19 cellular contexts compared by ENCODE assay signal in the genomic region with DNA sequence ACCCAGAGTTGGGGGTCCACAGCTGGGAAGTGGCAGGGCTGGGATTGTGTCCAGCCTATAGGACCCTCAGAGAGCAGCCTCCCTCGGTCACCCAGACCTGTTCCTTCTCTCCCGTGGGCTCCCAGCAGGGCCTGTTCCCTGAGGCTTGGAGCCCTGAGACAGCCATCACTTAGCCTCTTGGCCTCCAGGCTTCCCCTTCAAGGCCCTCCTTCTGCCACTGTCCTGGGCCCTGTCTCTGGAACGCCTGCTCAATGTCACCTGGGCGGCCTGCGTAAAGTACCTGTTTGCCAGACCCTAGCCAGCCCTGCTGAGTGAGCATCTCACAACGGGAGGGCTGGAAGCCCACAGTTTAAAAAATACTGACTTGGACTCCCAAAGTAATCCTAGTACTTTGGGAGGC. TPM values are rescaled to one million over a fixed set of nuclear protein-coding genes. Genes with fewer than 3 reads are reported as not detected.
DNase-seq lines count a peak whose midpoint lies in the region; ATAC-seq and TF ChIP-seq lines count a peak whose summit lies in the region.
"Had no signal": no experiment of that assay in that cellular context is flagged by ENCODE, and none has a peak within 500 bp of the region (broad histone marks: within the 10 kb centered on the region; RNA-seq: fewer than 3 reads in every experiment).

No MANE protein-coding gene starts in this region.

- peaks cover 13% of the 10 kb centered on the region for H3K79me2 ChIP-seq in trophoblast cell (ENCODE audit: control insufficient read depth, insufficient read depth, low read length, poor library complexity)

- intact Hi-C loops in heart left ventricle (cut with DNase I) (loop anchor here in 3 of 10 donors (5.0 kb wide), 2 partner anchors 54 to 59 kb away; a partner anchor contains a TSS), Right ventricle myocardium superior (cut with DNase I) (no loop called here), upper lobe of right lung (cut with DNase I) (no loop called here), testis (cut with DNase I; ENCODE audit: low total_unique reads) (loop anchor here (5.0 kb wide), 1 partner anchor 1549 kb away; no protein-coding TSS in a partner anchor)

- H3K4me3 ChIP-seq in heart left ventricle, result no peak overlapping the region
- no peak overlapping the region for H3K4me3 ChIP-seq in duodenal mucosa (ENCODE audit: low read depth in 1 of 2, low read length in 2 of 2)
- H3K4me3 ChIP-seq in trophoblast cell (ENCODE audit: low read depth, low read length), result no peak overlapping the region
- H3K4me3 ChIP-seq in upper lobe of right lung, result no peak overlapping the region
- H3K4me3 ChIP-seq in testis, result no peak overlapping the region
- H3K4me3 ChIP-seq: PC-9 had no signal

- no peak overlapping the region for H3K23ac ChIP-seq in trophoblast cell (ENCODE audit: low read length)

- peak overlapping the region; percentile 81 for H2AK5ac ChIP-seq in trophoblast cell (ENCODE audit: low read length)

- H3K4me1 ChIP-seq in heart left ventricle (peaks cover 16 to 66% (median 35%) of the 10 kb centered on the region in 12 donors), duodenal mucosa (ENCODE audit: control insufficient read depth in 1 of 2, insufficient read depth in 2 of 2, low read length in 2 of 2) (peaks cover 28 to 34% of the 10 kb centered on the region in 2 donors), trophoblast cell (ENCODE audit: control insufficient read depth in 1 of 2, insufficient read depth in 2 of 2, low read length in 2 of 2) (peaks cover 32 to 45% of the 10 kb centered on the region in 2 experiments), upper lobe of right lung (peaks cover 24% of the 10 kb centered on the region), testis (peaks cover 47% of the 10 kb centered on the region)

- H2AFZ ChIP-seq in trophoblast cell (ENCODE audit: insufficient read depth, low read length, poor library complexity), result no peak overlapping the region
- H2AFZ ChIP-seq: PC-9 had no signal

- TF ChIP-seq CTCF in heart left ventricle (IDR thresholded peaks at IDR 0.05) (no peak), upper lobe of right lung (IDR thresholded peaks at IDR 0.05) (no peak), testis (IDR thresholded peaks at IDR 0.05) (no peak)

- no peak overlapping the region for H3K9ac ChIP-seq in duodenal mucosa (ENCODE audit: low read depth in 1 of 2, low read length in 2 of 2)
- H3K9ac ChIP-seq in trophoblast cell (ENCODE audit: low read length), result no peak overlapping the region
- H3K9ac ChIP-seq: SK-N-SH had no signal

- peak overlapping the region; percentile 53 for H3K14ac ChIP-seq in trophoblast cell (ENCODE audit: low read length)

- H3K27me3 ChIP-seq in heart left ventricle, result peaks cover 0 to 6% (median 3%) of the 10 kb centered on the region in 9 donors
- peaks cover 5 to 9% of the 10 kb centered on the region in 2 donors for H3K27me3 ChIP-seq in duodenal mucosa (ENCODE audit: control insufficient read depth in 1 of 2, insufficient read depth in 2 of 2, low read length in 2 of 2)
- no peaks in the 10 kb centered on the region for H3K27me3 ChIP-seq in trophoblast cell (ENCODE audit: insufficient read depth, low read length)
- H3K27me3 ChIP-seq in upper lobe of right lung, result peaks cover 8% of the 10 kb centered on the region
- H3K27me3 ChIP-seq in testis, result no peaks in the 10 kb centered on the region

- H4K8ac ChIP-seq in trophoblast cell (ENCODE audit: low read depth, low read length), result peak overlapping the region; percentile 67

- H2BK120ac ChIP-seq in trophoblast cell (ENCODE audit: insufficient read depth, low read length, poor library complexity), result peak overlapping the region; percentile 82

- peaks cover 26% of the 10 kb centered on the region for H3K79me1 ChIP-seq in trophoblast cell (ENCODE audit: low read length)

- H3K36me3 ChIP-seq in heart left ventricle (no peaks in the 10 kb centered on the region), duodenal mucosa (ENCODE audit: control insufficient read depth in 1 of 2, insufficient read depth in 2 of 2, low read length in 2 of 2) (no peaks in the 10 kb centered on the region), trophoblast cell (ENCODE audit: control insufficient read depth in 1 of 2, insufficient read depth in 2 of 2, low read length in 2 of 2) (no peaks in the 10 kb centered on the region), upper lobe of right lung (no peaks in the 10 kb centered on the region), testis (ENCODE audit: low read depth, missing control alignments) (no peaks in the 10 kb centered on the region)
- H3K36me3 ChIP-seq: brain microvascular endothelial cell had no signal

- no peak for TF ChIP-seq POLR2A in heart left ventricle (IDR thresholded peaks at IDR 0.05)
- no peak for TF ChIP-seq POLR2A in testis (IDR thresholded peaks at IDR 0.05)

- peak overlapping the region; percentile 77 for H3K4ac ChIP-seq in trophoblast cell (ENCODE audit: low read depth, low read length)

- ATAC-seq in heart left ventricle (no peak), Right ventricle myocardium superior (ENCODE audit: poor library complexity) (no peak), upper lobe of right lung (no peak)
- ATAC-seq: activated naive CD4-positive, alpha-beta T cell treated with anti-CD3 and anti-CD28 coated beads, Interleukin-2, amount 50 U/mL, for 72 hours; left colon had no signal

- H3K4me2 ChIP-seq in trophoblast cell (ENCODE audit: low read length), result no peak overlapping the region
- H3K4me2 ChIP-seq: PC-9, SK-N-SH had no signal

- H2BK5ac ChIP-seq in trophoblast cell (ENCODE audit: low read depth, low read length, poor library complexity), result peak overlapping the region; percentile 62

- H4K12ac ChIP-seq in trophoblast cell (ENCODE audit: low read depth, low read length), result no peak overlapping the region

- peak overlapping the region; percentile 91 for H4K91ac ChIP-seq in trophoblast cell (ENCODE audit: low read depth, low read length)

- no peak for DNase-seq in heart left ventricle
- no peak for DNase-seq in Right ventricle myocardium superior
- DNase-seq in trophoblast cell, result no peak
- DNase-seq in upper lobe of right lung, result no peak
- no peak for DNase-seq in testis
- no peak for DNase-seq in HUDEP-2 (lab: John Stamatoyannopoulos, UW; ENCODE audit: unreplicated experiment in 76 of 76)
- DNase-seq in activated CD8-positive, alpha-beta memory T cell treated with anti-CD3 and anti-CD28 coated beads, Interleukin-2, amount 50 U/mL, for 4 hours, result no peak
- DNase-seq: activated CD4-positive, alpha-beta T cell treated with anti-CD3 and anti-CD28 coated beads, Interleukin-2, amount 50 U/mL, for 1 hour; activated T-cell treated with anti-CD3 and anti-CD28 coated beads, Interleukin-2, amount 50 U/mL, for 1 hour; brain microvascular endothelial cell; effector memory CD4-positive, alpha-beta T cell; left colon; NCI-H524 treated with DMSO at 0.1 percent for 48 hours; stimulated activated CD4-positive, alpha-beta T cell treated with anti-CD3 and anti-CD28 coated beads, Interleukin-15, amount 100 ng/mL, for 24 hours had no signal

- H3K27ac ChIP-seq in heart left ventricle (peak overlapping the region; percentile 52 to 89 (median 72)), duodenal mucosa (ENCODE audit: low read depth, low read length) (peak overlapping the region; percentile 26), trophoblast cell (ENCODE audit: low read depth, low read length) (peak overlapping the region; percentile 76), upper lobe of right lung (peak overlapping the region; percentile 71), testis (peak overlapping the region in 1 of 2 donors; percentile 36)
- H3K27ac ChIP-seq: brain microvascular endothelial cell, PC-9 had no signal

- H3K9me3 ChIP-seq in heart left ventricle, result no peaks in the 10 kb centered on the region
- no peaks in the 10 kb centered on the region for H3K9me3 ChIP-seq in duodenal mucosa (ENCODE audit: control insufficient read depth in 1 of 2, low read length in 2 of 2)
- H3K9me3 ChIP-seq in trophoblast cell (ENCODE audit: insufficient read depth, low read depth, low read length), result no peaks in the 10 kb centered on the region
- no peaks in the 10 kb centered on the region for H3K9me3 ChIP-seq in upper lobe of right lung
- H3K9me3 ChIP-seq in testis, result no peaks in the 10 kb centered on the region
- H3K9me3 ChIP-seq: SK-N-SH had no signal

- H2BK12ac ChIP-seq in trophoblast cell (ENCODE audit: low read length), result peak overlapping the region; percentile 85

- 84 to 95% (median 89%) methylated on average over 5 to 6 of the region's 6 CpGs for WGBS in heart left ventricle, 4 donors
- WGBS in trophoblast cell (ENCODE audit: extremely low coverage, insufficient coverage, insufficient read length), result no CpG with 5 or more reads among the region's 6 CpGs
- 86 to 95% methylated on average over 6 of the region's 6 CpGs for WGBS in testis, 2 donors

- H3K18ac ChIP-seq in trophoblast cell (ENCODE audit: low read length), result peak overlapping the region; percentile 72

RNA-seq across cellular contexts. Expression of a gene that starts 6.5 kb away (rescaled TPM):
- total RNA-seq in heart left ventricle, result 1 to 10 TPM; 3.4 to 9.9 (median 4.7) TPM
- 1 to 10 TPM; 2.2 to 2.6 TPM for polyA plus RNA-seq in heart left ventricle
- 3.9 TPM for total RNA-seq in Right ventricle myocardium superior
- polyA plus RNA-seq in trophoblast cell (2013), result 19.8 and 20.9 TPM in 2 replicates
- total RNA-seq in upper lobe of right lung, result 34.8 TPM
- 1 to 10 TPM; 4.6 to 6.4 TPM for total RNA-seq in testis
- 9.7 TPM for polyA plus RNA-seq in testis (ENCODE audit: insufficient read depth, low read depth, low replicate concordance)
- total RNA-seq: PC-9 had no signal
- polyA plus RNA-seq: CD14-positive monocyte had no signal

RNA-seq across cellular contexts. Expression of a gene that starts 38.8 kb away (rescaled TPM):
- 10 to 100 TPM; 15.4 to 25.2 (median 18.7) TPM for total RNA-seq in heart left ventricle
- polyA plus RNA-seq in heart left ventricle, result 10 to 100 TPM in 1 of 2 donors, 1 to 10 TPM in 1; 6.5 to 22.3 TPM
- 16.7 TPM for total RNA-seq in Right ventricle myocardium superior
- polyA plus RNA-seq in trophoblast cell (2013), result 26.5 and 27.5 TPM in 2 replicates
- 24.3 TPM for total RNA-seq in upper lobe of right lung
- total RNA-seq in testis, result 100 to 1,000 TPM in 1 of 2 donors, 10 to 100 TPM in 1; 60.6 to 120 TPM
- 78.2 TPM for polyA plus RNA-seq in testis (ENCODE audit: insufficient read depth, low read depth, low replicate concordance)

RNA-seq across cellular contexts. Expression of a gene that starts 57.1 kb away (rescaled TPM):
- total RNA-seq in heart left ventricle (100 to 1,000 TPM; 117 to 322 (median 168) TPM), Right ventricle myocardium superior (200 TPM), upper lobe of right lung (327 TPM), testis (100 to 1,000 TPM; 192 to 228 TPM)
- polyA plus RNA-seq in heart left ventricle (100 to 1,000 TPM; 378 to 458 TPM), testis (ENCODE audit: insufficient read depth, low read depth, low replicate concordance) (227 TPM)
- 602 and 615 TPM in 2 replicates for polyA plus RNA-seq in trophoblast cell (2013)
